ENCODE assay signal across 8 cellular contexts in the genomic region with DNA sequence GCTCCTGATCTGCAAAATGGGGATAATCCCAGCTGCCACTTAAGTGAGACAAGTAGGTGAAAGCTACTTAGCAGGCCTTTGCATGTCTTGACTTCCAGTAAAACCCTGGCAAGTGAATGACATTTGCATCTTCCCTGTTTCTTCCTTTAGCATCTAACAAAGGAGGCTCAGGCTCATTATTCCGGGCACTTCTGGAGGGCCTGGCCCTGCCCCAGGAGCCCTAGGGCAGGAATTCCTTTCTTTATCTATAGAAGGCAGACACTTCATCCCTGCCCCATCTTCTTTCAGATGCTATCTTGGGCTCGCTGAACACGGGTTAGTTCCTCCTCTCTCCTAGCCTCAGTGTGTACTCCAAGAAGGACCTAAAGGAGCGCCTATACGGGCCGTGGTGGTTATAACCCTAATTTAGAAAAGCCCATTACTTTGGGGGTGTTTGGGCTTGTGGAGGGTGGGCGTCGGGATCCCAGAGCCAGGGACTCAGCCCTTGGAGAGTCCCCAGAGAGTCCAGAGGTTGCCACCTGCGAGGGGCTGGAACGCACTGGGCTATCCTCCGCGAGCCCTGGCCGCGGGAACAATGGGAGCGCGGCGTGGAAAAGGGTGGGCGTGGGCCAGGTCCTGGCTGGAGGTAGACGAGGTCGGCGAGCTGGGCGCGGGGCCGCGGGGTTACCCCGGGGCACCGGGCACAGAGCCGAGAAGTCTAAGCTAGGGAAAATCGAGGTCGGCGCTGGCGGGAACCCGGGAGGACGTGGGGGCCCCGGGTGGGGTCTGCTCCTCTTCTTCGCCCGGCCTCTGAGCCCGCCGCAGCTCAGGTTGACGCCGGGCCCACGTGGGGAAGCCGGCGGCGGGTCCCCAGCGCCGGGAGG.
DNase-seq lines count a peak whose midpoint lies in the region; ATAC-seq and TF ChIP-seq lines count a peak whose summit lies in the region.

No MANE protein-coding gene starts in this region.

- peak overlapping the region; percentile 61 for H2AFZ ChIP-seq in trophoblast cell (ENCODE audit: insufficient read depth, low read length, poor library complexity)

- peak overlapping the region; percentile 18 for H2BK5ac ChIP-seq in trophoblast cell (ENCODE audit: low read depth, low read length, poor library complexity)

- peak; percentile 92 for DNase-seq in ELF-1 (ENCODE audit: low read depth, low spot score)
- no peak for DNase-seq in RWPE2 (ENCODE audit: low spot score)
- no peak for DNase-seq in esophagus squamous epithelium (lab: John Stamatoyannopoulos, UW)
- DNase-seq in trophoblast cell = peak; percentile 64 to 85
- no peak for DNase-seq in NCI-H2227 treated with DMSO at 0.1 percent for 48 hours (lab: John Stamatoyannopoulos, UW)
- DNase-seq in T-helper 9 cell = no peak
- DNase-seq in NCI-H446 (lab: John Stamatoyannopoulos, UW) = no peak

- peak overlapping the region; percentile 60 for H3K14ac ChIP-seq in trophoblast cell (ENCODE audit: low read length)

- H3K9me3 ChIP-seq in RWPE2 (ENCODE audit: severe bottlenecking) (no peaks in the 10 kb centered on the region), esophagus squamous epithelium (no peaks in the 10 kb centered on the region), trophoblast cell (ENCODE audit: insufficient read depth, low read depth, low read length) (peaks cover 2% of the 10 kb centered on the region)

- H3K27ac ChIP-seq in RWPE2 (ENCODE audit: poor library complexity, severe bottlenecking) (peak overlapping the region; percentile 5), esophagus squamous epithelium (peak overlapping the region; percentile 89 to 93 (median 90)), trophoblast cell (ENCODE audit: low read depth, low read length) (no peak overlapping the region)

- H3K4me3 ChIP-seq in RWPE2 (ENCODE audit: severe bottlenecking) (peak overlapping the region; percentile 53), esophagus squamous epithelium (peak overlapping the region; percentile 60 to 94 (median 81)), trophoblast cell (ENCODE audit: low read depth, low read length) (peak overlapping the region; percentile 60)

- TF ChIP-seq POLR2A in esophagus squamous epithelium (IDR thresholded peaks at IDR 0.05) = peak in 1 of 4 donors; percentile 19

- no peak overlapping the region for H2AK5ac ChIP-seq in trophoblast cell (ENCODE audit: low read length)

- TF ChIP-seq CTCF in RWPE2 (IDR thresholded peaks at IDR 0.05; ENCODE audit: poor library complexity, severe bottlenecking) = no peak
- no peak for TF ChIP-seq CTCF in esophagus squamous epithelium (IDR thresholded peaks at IDR 0.05)

- no peak overlapping the region for H3K23ac ChIP-seq in trophoblast cell (ENCODE audit: low read length)

- H3K4ac ChIP-seq in trophoblast cell (ENCODE audit: low read depth, low read length) = no peak overlapping the region

- H3K4me2 ChIP-seq in trophoblast cell (ENCODE audit: low read length) = peak overlapping the region; percentile 80

- peaks cover 10% of the 10 kb centered on the region for H3K79me1 ChIP-seq in trophoblast cell (ENCODE audit: low read length)

- peak overlapping the region; percentile 22 for H4K8ac ChIP-seq in trophoblast cell (ENCODE audit: low read depth, low read length)

- intact Hi-C loops in esophagus squamous epithelium (cut with DNase I) = no loop called here

- H3K79me2 ChIP-seq in trophoblast cell (ENCODE audit: control insufficient read depth, insufficient read depth, low read length, poor library complexity) = peaks cover 8% of the 10 kb centered on the region

- peak overlapping the region; percentile 10 for H4K91ac ChIP-seq in trophoblast cell (ENCODE audit: low read depth, low read length)

- H3K27me3 ChIP-seq in RWPE2 (ENCODE audit: insufficient read depth, poor library complexity, severe bottlenecking) = no peaks in the 10 kb centered on the region
- H3K27me3 ChIP-seq in esophagus squamous epithelium = peaks cover 0 to 20% (median 0%) of the 10 kb centered on the region in 4 donors
- peaks cover 8% of the 10 kb centered on the region for H3K27me3 ChIP-seq in trophoblast cell (ENCODE audit: insufficient read depth, low read length)

- H3K36me3 ChIP-seq in RWPE2 (ENCODE audit: low read depth) (no peaks in the 10 kb centered on the region), esophagus squamous epithelium (no peaks in the 10 kb centered on the region), trophoblast cell (ENCODE audit: control insufficient read depth in 1 of 2, insufficient read depth in 2 of 2, low read length in 2 of 2) (no peaks in the 10 kb centered on the region)

- peak overlapping the region; percentile 87 for H2BK12ac ChIP-seq in trophoblast cell (ENCODE audit: low read length)

- WGBS in esophagus squamous epithelium, 2 donors = 4 to 25% methylated on average over 6 to 21 of the region's 47 CpGs
- no CpG with 5 or more reads among the region's 47 CpGs for WGBS in trophoblast cell (ENCODE audit: extremely low coverage, insufficient coverage, insufficient read length)

- no peak overlapping the region for H4K12ac ChIP-seq in trophoblast cell (ENCODE audit: low read depth, low read length)

- peaks cover 18% of the 10 kb centered on the region for H3K4me1 ChIP-seq in RWPE2 (ENCODE audit: insufficient read depth, poor library complexity, severe bottlenecking)
- peaks cover 5 to 74% (median 25%) of the 10 kb centered on the region in 3 donors for H3K4me1 ChIP-seq in esophagus squamous epithelium
- peaks cover 14 to 16% of the 10 kb centered on the region in 2 experiments for H3K4me1 ChIP-seq in trophoblast cell (ENCODE audit: control insufficient read depth in 1 of 2, insufficient read depth in 2 of 2, low read length in 2 of 2)

- H3K9ac ChIP-seq in trophoblast cell (ENCODE audit: low read length) = no peak overlapping the region

- ATAC-seq in RWPE2 (ENCODE audit: low read depth) (peak; percentile 15; the same call in 2 of the 3 replicates), HG03460 (IDR thresholded peaks at IDR 0.05; ENCODE audit: unreplicated experiment) (no peak)

- H3K18ac ChIP-seq in trophoblast cell (ENCODE audit: low read length) = peak overlapping the region; percentile 73

- no peak overlapping the region for H2BK120ac ChIP-seq in trophoblast cell (ENCODE audit: insufficient read depth, low read length, poor library complexity)

Comparison
In these comparisons a context has a peak if more than half of its experiments do, and no peak if none do; other contexts are left out.
1. DNase-seq: peak in ELF-1 (single experiment) and trophoblast cell (2 of 2); none in RWPE2 (single experiment), esophagus squamous epithelium (single experiment), NCI-H2227 treated with DMSO at 0.1 percent for 48 hours (single experiment), T-helper 9 cell (single experiment) and NCI-H446 (0 of 2).
2. Peak in every context shown above with its lines, with median percentiles within 50 percentile points of each other: H3K4me3 ChIP-seq.